ENCODE assay signal across 32 cellular contexts in the genomic region with DNA sequence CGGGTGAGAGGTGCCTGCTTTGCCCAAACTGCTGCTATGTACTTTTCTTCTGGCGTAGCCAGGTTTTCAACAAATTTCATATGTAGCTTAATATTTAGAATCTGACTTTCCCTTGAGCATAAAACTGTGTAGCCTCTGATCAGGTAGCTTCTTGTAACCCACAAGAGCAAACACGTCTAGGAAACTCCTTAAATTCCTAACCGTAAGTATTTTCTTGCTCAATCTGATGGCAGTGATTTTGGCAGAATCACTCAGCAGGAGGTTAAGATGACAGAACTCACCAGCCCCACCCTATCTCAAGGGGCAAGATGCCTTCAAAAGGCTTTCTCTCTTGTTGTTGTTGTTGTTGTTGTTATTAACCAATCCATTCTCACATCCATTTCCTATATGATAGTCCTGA. TPM values are rescaled to one million over a fixed set of nuclear protein-coding genes. Genes with fewer than 3 reads are reported as not detected.
"Had no signal": no experiment of that assay in that cellular context is flagged by ENCODE, and none has a peak within 500 bp of the region (broad histone marks: within the 10 kb centered on the region; RNA-seq: fewer than 3 reads in every experiment).

No MANE protein-coding gene starts in this region.

- H3K27ac ChIP-seq: ascending aorta, VCaP had no signal

- H3K4me1 Mint-ChIP-seq: activated B cell treated with CpG ODN at 0.5 μM for 24 hours; activated naive CD4-positive, alpha-beta T cell treated with anti-CD3 and anti-CD28 coated beads, Interleukin-2, amount 10 ng/mL, durations not matched to agents 7 days and 5 days had no signal

- H3K9me3 ChIP-seq: ascending aorta had no signal

- H3K9me3 Mint-ChIP-seq: activated B cell treated with CpG ODN at 0.5 μM for 24 hours; activated CD4-positive, alpha-beta memory T cell treated with anti-CD3 and anti-CD28 coated beads for 36 hours; activated naive CD4-positive, alpha-beta T cell treated with anti-CD3 and anti-CD28 coated beads, Interleukin-2, amount 10 ng/mL, durations not matched to agents 7 days and 5 days had no signal

- H3K27me3 Mint-ChIP-seq: activated B cell treated with CpG ODN at 0.5 μM for 24 hours; activated CD4-positive, alpha-beta memory T cell treated with anti-CD3 and anti-CD28 coated beads for 36 hours; activated naive CD4-positive, alpha-beta T cell treated with anti-CD3 and anti-CD28 coated beads, Interleukin-2, amount 10 ng/mL, durations not matched to agents 7 days and 5 days; activated naive CD8-positive, alpha-beta T cell had no signal

- H3K27ac Mint-ChIP-seq: activated B cell treated with CpG ODN at 0.5 μM for 24 hours; activated CD4-positive, alpha-beta memory T cell treated with anti-CD3 and anti-CD28 coated beads for 36 hours; activated naive CD4-positive, alpha-beta T cell treated with anti-CD3 and anti-CD28 coated beads, Interleukin-2, amount 10 ng/mL, durations not matched to agents 7 days and 5 days; activated naive CD8-positive, alpha-beta T cell had no signal

- DNase-seq: activated B cell treated with CpG ODN at 0.5 μM for 24 hours; activated CD4-positive, alpha-beta memory T cell treated with anti-CD3 and anti-CD28 coated beads for 36 hours; activated CD4-positive, alpha-beta T cell treated with anti-CD3 and anti-CD28 coated beads for 4 hours; activated CD4-positive, alpha-beta T cell treated with anti-CD3 and anti-CD28 coated beads, Interleukin-2, amount 50 U/mL, for 1 hour; activated CD4-positive, CD25-positive, alpha-beta regulatory T cell treated with anti-CD3 and anti-CD28 coated beads, Interleukin-2, amount 50 U/mL, for 72 hours; activated CD8-positive, alpha-beta memory T cell treated with anti-CD3 and anti-CD28 coated beads, Interleukin-2, amount 50 U/mL, for 4 hours; activated effector memory CD4-positive, alpha-beta T cell treated with Interleukin-2 at 50 U/mL for 16 hours; activated naive CD4-positive, alpha-beta T cell treated with anti-CD3 and anti-CD28 coated beads, Interleukin-2, amount 10 ng/mL, durations not matched to agents 7 days and 5 days; activated T-cell treated with anti-CD3 and anti-CD28 coated beads, Interleukin-2, amount 50 U/mL, for 48 hours; amygdala; caudate nucleus; Kasumi-1; KG1; MM.1S; MV-4-11; NCI-H1092; NCI-H1436 treated with DMSO at 0.1 percent for 48 hours; NCI-H1694 treated with DMSO at 0.1 percent for 48 hours; NCI-H2029; NCI-H345; NCI-H524 treated with DMSO at 0.1 percent for 48 hours; SW 1271; T-helper 1 cell; T-helper 2 cell; T-helper 9 cell had no signal

- H3K4me3 ChIP-seq: ascending aorta had no signal

- H3K4me1 ChIP-seq: ascending aorta had no signal

- H3K4me3 Mint-ChIP-seq: activated B cell treated with CpG ODN at 0.5 μM for 24 hours; activated CD4-positive, alpha-beta memory T cell treated with anti-CD3 and anti-CD28 coated beads for 36 hours; activated naive CD4-positive, alpha-beta T cell treated with anti-CD3 and anti-CD28 coated beads, Interleukin-2, amount 10 ng/mL, durations not matched to agents 7 days and 5 days; activated naive CD8-positive, alpha-beta T cell had no signal

- H3K27me3 ChIP-seq: ascending aorta had no signal

- ATAC-seq: Panc1, Right ventricle myocardium inferior had no signal

RNA-seq across cellular contexts. Expression of gene CKMT2, which starts 20.8 kb away (rescaled TPM):
- total RNA-seq: activated B cell treated with CpG ODN at 0.5 μM for 24 hours; activated CD4-positive, alpha-beta memory T cell treated with anti-CD3 and anti-CD28 coated beads for 36 hours; NCI-H460; RPMI7951 had no signal
